21 cellular contexts compared by ENCODE assay signal in the genomic region with DNA sequence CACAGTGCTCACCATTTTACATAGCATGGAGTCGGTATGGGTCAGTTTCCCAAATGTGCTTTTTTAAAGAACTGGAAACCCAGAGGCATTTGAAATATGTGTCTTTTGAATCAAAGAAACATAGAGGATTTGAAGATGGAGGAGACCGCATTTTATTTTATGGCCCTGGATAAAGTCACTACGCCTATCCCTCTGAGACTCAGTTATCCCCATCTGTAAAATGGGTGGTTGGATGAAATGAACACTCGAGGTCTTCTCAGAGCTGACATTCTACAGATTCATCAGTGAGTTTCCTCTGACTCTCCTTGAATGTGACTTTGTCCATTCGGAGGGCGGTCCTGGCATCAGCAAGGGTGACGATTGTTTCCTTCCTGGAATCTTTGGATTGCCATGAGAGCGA.
A peak's percentile ranks its signal among the peaks of the same experiment; 100 is the strongest.
DNase-seq lines count a peak whose midpoint lies in the region; ATAC-seq, FAIRE-seq and TF ChIP-seq lines count a peak whose summit lies in the region.
"Had no signal": no experiment of that assay in that cellular context is flagged by ENCODE, and none has a peak within 500 bp of the region (broad histone marks: within the 10 kb centered on the region; RNA-seq: fewer than 3 reads in every experiment).

No MANE protein-coding gene starts in this region.

- in situ Hi-C loops in HepG2 (cut with HindIII; ENCODE audit: extremely low pct_ligation_motif_present, low pct_unique_long_range_greater_than_20kb) = no loop called here

- H3K14ac ChIP-seq in H1 (ENCODE audit: insufficient read length) = no peak overlapping the region

- H3K27me3 ChIP-seq in HepG2 (ENCODE audit: control insufficient read depth in 1 of 2, insufficient read depth in 2 of 2, low read length in 2 of 2) (peaks cover 0 to 14% of the 10 kb centered on the region in 2 experiments; a peak in 3 of 5 replicates), right lobe of liver (no peaks in the 10 kb centered on the region), H1 (replicated peaks in 1 of 4; ENCODE audit: control insufficient read depth in 3 of 4, extremely low read depth in 1 of 4, insufficient read depth in 3 of 4, low read length in 3 of 4) (no peaks in the 10 kb centered on the region)
- H3K27me3 ChIP-seq: BE2C, BLaER1 had no signal

- no peak overlapping the region for H2BK15ac ChIP-seq in H1 (ENCODE audit: low read length)

- H3K36me3 ChIP-seq in HepG2 (replicated peaks in 1 of 2; ENCODE audit: control insufficient read depth in 1 of 2, insufficient read depth in 2 of 2, low read length in 2 of 2) = no peaks in the 10 kb centered on the region
- no peaks in the 10 kb centered on the region for H3K36me3 ChIP-seq in right lobe of liver
- H3K36me3 ChIP-seq in H1 (ENCODE audit: control insufficient read depth in 2 of 4, insufficient read depth in 4 of 4, low read length in 3 of 4) = no peaks in the 10 kb centered on the region
- H3K36me3 ChIP-seq: BE2C had no signal

- intact Hi-C loops in HepG2 (cut with micrococcal nuclease; ENCODE audit: unreplicated experiment) (no loop called here), right lobe of liver (cut with DNase I) (no loop called here)

- H4K20me1 ChIP-seq in HepG2 (ENCODE audit: insufficient read depth, low read length) = no peaks in the 10 kb centered on the region
- H4K20me1 ChIP-seq in H1 (replicated peaks in 1 of 2; ENCODE audit: control insufficient read depth in 1 of 2, insufficient read depth in 2 of 2, low read length in 2 of 2) = no peaks in the 10 kb centered on the region

- H3K56ac ChIP-seq in H1 (replicated peaks; ENCODE audit: insufficient read length, low read depth, low read length) = no peak overlapping the region

- H2BK20ac ChIP-seq in H1 (ENCODE audit: low read length) = no peak overlapping the region

- H3K4me2 ChIP-seq in HepG2 (ENCODE audit: low read depth, low read length) (no peak overlapping the region), H1 (ENCODE audit: insufficient read depth in 1 of 2, low read depth in 2 of 2, low read length in 2 of 2) (no peak overlapping the region)
- H3K4me2 ChIP-seq: A549, BLaER1 had no signal

- POLR2A ChIA-PET in HepG2 (lab: Yijun Ruan, JAX) (no interaction called here), H1 (lab: Charles Lee; ENCODE audit: partially characterized antibody) (no interaction called here)

- no peak for TF ChIP-seq RAD21 in HepG2 (CRISPR knock-in tag; IDR thresholded peaks at IDR 0.05)
- no peak for TF ChIP-seq RAD21 in H1 (IDR thresholded peaks at IDR 0.05 in 1 of 2, conservative IDR thresholded peaks at IDR 0.05 in 1 of 2; ENCODE audit: low read depth in 2 of 2, low read length in 2 of 2)

- H3K4me3 ChIP-seq in HepG2 (replicated peaks in 1 of 3; ENCODE audit: insufficient read depth in 1 of 3, low read depth in 2 of 3, low read length in 3 of 3) = no peak overlapping the region
- no peak overlapping the region for H3K4me3 ChIP-seq in right lobe of liver
- H3K4me3 ChIP-seq in H1 (ENCODE audit: extremely low read depth in 1 of 4, insufficient read depth in 2 of 4, low read depth in 3 of 4, low read length in 4 of 4) = no peak overlapping the region
- H3K4me3 ChIP-seq: A549, BLaER1 had no signal

- H3K4ac ChIP-seq in H1 (replicated peaks; ENCODE audit: insufficient read length, low read depth, low read length) = no peak overlapping the region

- no peak overlapping the region for H3K18ac ChIP-seq in H1 (ENCODE audit: extremely low read depth, low read length)

- BruUV-seq in HepG2 (replicated peaks; lab: Mats Ljungman, UMichigan) = no TSS peak

- TF ChIP-seq EP300 in HepG2 (IDR thresholded peaks at IDR 0.05; ENCODE audit: low read depth in 2 of 2, low read length in 2 of 2) = no peak
- TF ChIP-seq EP300 in HepG2 (CRISPR knock-in tag; IDR thresholded peaks at IDR 0.05; ENCODE audit: borderline replicate concordance) = no peak
- no peak for TF ChIP-seq EP300 in H1 (IDR thresholded peaks at IDR 0.05; ENCODE audit: borderline replicate concordance in 1 of 2, low read depth in 2 of 2, low read length in 2 of 2)

- H3K79me2 ChIP-seq in HepG2 (ENCODE audit: insufficient read depth, low read length) = no peaks in the 10 kb centered on the region
- H3K79me2 ChIP-seq in H1 (ENCODE audit: control insufficient read depth in 1 of 2, insufficient read depth in 2 of 2, low read length in 2 of 2) = no peaks in the 10 kb centered on the region

- H3K9me3 ChIP-seq in HepG2 (ENCODE audit: low read length) = no peaks in the 10 kb centered on the region
- no peaks in the 10 kb centered on the region for H3K9me3 ChIP-seq in right lobe of liver
- no peaks in the 10 kb centered on the region for H3K9me3 ChIP-seq in H1 (ENCODE audit: insufficient read depth in 2 of 2, low read depth in 1 of 2, low read length in 1 of 2)
- H3K9me3 ChIP-seq: A549, BE2C, BLaER1, Caco-2 had no signal

- no peak overlapping the region for H2AK5ac ChIP-seq in H1 (ENCODE audit: low read depth, low read length)

- H3K4me1 ChIP-seq in HepG2 (ENCODE audit: insufficient read depth, low read length) (no peaks in the 10 kb centered on the region), right lobe of liver (no peaks in the 10 kb centered on the region), H1 (replicated peaks in 1 of 4; ENCODE audit: control insufficient read depth in 3 of 4, insufficient read depth in 4 of 4, low read length in 3 of 4) (no peaks in the 10 kb centered on the region)
- H3K4me1 ChIP-seq: A549, Caco-2 had no signal

- no peaks in the 10 kb centered on the region for H3K79me1 ChIP-seq in H1 (ENCODE audit: low read depth, low read length)

- 68% methylated on average over 8 of the region's 8 CpGs for WGBS in HepG2 (ENCODE audit: low lambda C conversion rate)
- WGBS in right lobe of liver (ENCODE audit: insufficient coverage, low coverage, low lambda C conversion rate, missing lambda C conversion rate) = 97% methylated on average over 8 of the region's 8 CpGs
- 86% methylated on average over 8 of the region's 8 CpGs; no CpG with 5 or more reads in 1 of the 2 experiments for WGBS in H1 (ENCODE audit: extremely low coverage in 1 of 2, insufficient coverage in 1 of 2, insufficient read length in 1 of 2, insufficient replicate concordance in 2 of 2, low coverage in 1 of 2, low lambda C conversion rate in 2 of 2, missing lambda C conversion rate in 1 of 2), 2 experiments

- ATAC-seq in HepG2 (no peak), right lobe of liver (no peak)
- ATAC-seq: A549; CD8-positive, alpha-beta T cell had no signal

- DNase-seq in HepG2 (ENCODE audit: low spot score) = no peak
- no peak for DNase-seq in right lobe of liver
- DNase-seq in H1 (ENCODE audit: low read depth in 1 of 2, low spot score in 2 of 2) = no peak
- no peak for DNase-seq in urothelium cell line (ENCODE audit: low spot score)
- DNase-seq in activated gamma-delta T cell treated with Interleukin-2 at 50 U/mL for 16 hours = no peak
- DNase-seq in NCI-H748 treated with DMSO at 0.1 percent for 48 hours (lab: John Stamatoyannopoulos, UW) = no peak
- DNase-seq: BE2C; C1 segment of cervical spinal cord; Caco-2; Calu3; CD4-positive, CD25-positive, alpha-beta regulatory T cell; CD8-positive, alpha-beta T cell; DMS79 treated with DMSO at 0.1 percent for 48 hours; GF-D8 had no signal

- H2AFZ ChIP-seq in HepG2 (ENCODE audit: low read length) (no peak overlapping the region), H1 (ENCODE audit: low read length) (no peak overlapping the region)

- TF ChIP-seq CTCF in HepG2 (CRISPR knock-in tag; IDR thresholded peaks at IDR 0.05) (no peak), right lobe of liver (IDR thresholded peaks at IDR 0.05) (no peak), H1 (IDR thresholded peaks at IDR 0.05; ENCODE audit: control extremely low read depth in 1 of 3, insufficient read depth in 1 of 3, low read depth in 1 of 3, low read length in 3 of 3) (no peak)

- no peak overlapping the region for H2BK120ac ChIP-seq in H1 (replicated peaks; ENCODE audit: low read depth, low read length)

- no peak overlapping the region for H2BK5ac ChIP-seq in H1 (ENCODE audit: low read depth, low read length)

- H4K5ac ChIP-seq in H1 (ENCODE audit: insufficient read length, low read depth, low read length) = no peak overlapping the region

- no peak for TF ChIP-seq POLR2A in HepG2 (IDR thresholded peaks at IDR 0.05; ENCODE audit: insufficient read depth in 1 of 2, low read depth in 2 of 2, low read length in 2 of 2)
- TF ChIP-seq POLR2A in right lobe of liver (IDR thresholded peaks at IDR 0.05) = no peak
- TF ChIP-seq POLR2A in H1 (IDR thresholded peaks at IDR 0.05; ENCODE audit: control extremely low read depth in 1 of 2, low read depth in 2 of 2, low read length in 2 of 2) = no peak

- no peak overlapping the region for H2BK12ac ChIP-seq in H1 (ENCODE audit: low read depth, low read length)

- CTCF ChIA-PET in HepG2 (lab: Yijun Ruan, JAX; ENCODE audit: low intra/inter-chr PET ratio, low total read pairs) (no interaction called here), H1 (lab: Charles Lee; ENCODE audit: partially characterized antibody) (no interaction called here)

- no peak overlapping the region for H4K91ac ChIP-seq in H1 (replicated peaks; ENCODE audit: insufficient read length, low read length)

- FAIRE-seq in HepG2 (lab: Jason Lieb, UNC) (no peak), H1 (lab: Jason Lieb, UNC) (no peak), urothelium cell line (lab: Jason Lieb, UNC) (peak; percentile 13)
- FAIRE-seq: A549, D721Med, G401.6, GM12891, GM19239 had no signal

- H3K23me2 ChIP-seq in H1 (ENCODE audit: low read depth, low read length) = no peaks in the 10 kb centered on the region; the same call in 1 of the 2 replicates

- H3K23ac ChIP-seq in H1 (ENCODE audit: insufficient read length) = no peak overlapping the region

- no peak overlapping the region for H3K27ac ChIP-seq in HepG2 (ENCODE audit: extremely low read length, insufficient read depth, low read length)
- no peak overlapping the region for H3K27ac ChIP-seq in right lobe of liver
- H3K27ac ChIP-seq in H1 (ENCODE audit: low read depth, low read length) = no peak overlapping the region
- H3K27ac ChIP-seq: 22Rv1, A549, BLaER1 had no signal

- H4K8ac ChIP-seq in H1 (ENCODE audit: extremely low read depth, insufficient read depth, low read length) = no peak overlapping the region

- H3K9ac ChIP-seq in HepG2 (ENCODE audit: insufficient read depth, low read depth, low read length) = no peak overlapping the region
- H3K9ac ChIP-seq in H1 (replicated peaks in 1 of 4; ENCODE audit: extremely low read depth in 1 of 4, low read depth in 3 of 4, low read length in 3 of 4) = no peak overlapping the region
- H3K9ac ChIP-seq: BLaER1 had no signal

TF ChIP-seq in HepG2, 621 proteins besides CTCF, POLR2A, EP300 and RAD21:
- TF ChIP-seq SSRP1 (CRISPR knock-in tag; IDR thresholded peaks at IDR 0.05) (no peak), SPEN (CRISPR knock-in tag; IDR thresholded peaks at IDR 0.05; ENCODE audit: low read depth) (no peak), ZNF629 (CRISPR knock-in tag; conservative IDR thresholded peaks at IDR 0.05) (peak; percentile 32; the same call in 1 of the 2 replicates)

TF ChIP-seq in H1, 55 proteins besides CTCF, POLR2A, EP300 and RAD21:
- TF ChIP-seq BACH1 (IDR thresholded peaks at IDR 0.05; ENCODE audit: low read length) = no peak
- peak; percentile 27; the same call in 1 of the 2 replicates for TF ChIP-seq KDM1A (IDR thresholded peaks at IDR 0.05; ENCODE audit: borderline replicate concordance, low read length)
